In genomic region chr10:114855776-114856543, GRCh38 we compare ENCODE assay signal across 12 cellular contexts. TPM values are rescaled to one million over a fixed set of nuclear protein-coding genes. Genes with fewer than 3 reads are reported as not detected.
DNase-seq lines count a peak whose midpoint lies in the region; ATAC-seq and TF ChIP-seq lines count a peak whose summit lies in the region.
"Had no signal": no experiment of that assay in that cellular context is flagged by ENCODE, and none has a peak within 500 bp of the region (broad histone marks: within the 10 kb centered on the region; RNA-seq: fewer than 3 reads in every experiment).

No MANE protein-coding gene starts in this region.

- H3K4me1 ChIP-seq in heart right ventricle (peaks cover 0 to 20% (median 8%) of the 10 kb centered on the region in 9 donors), aorta (ENCODE audit: control insufficient read depth in 1 of 2, insufficient read depth in 2 of 2, low read length in 2 of 2) (no peaks in the 10 kb centered on the region)

- no peak for DNase-seq in heart right ventricle
- DNase-seq in cardiac septum (ENCODE audit: low spot score), result no peak
- no peak for DNase-seq in activated CD8-positive, alpha-beta T cell treated with anti-CD3 and anti-CD28 coated beads, Interleukin-2, amount 10 ng/mL, durations not matched to agents 7 days and 5 days
- DNase-seq in fibroblast of villous mesenchyme (ENCODE audit: low read depth), result peak; percentile 17
- DNase-seq in aorta, result no peak
- DNase-seq in LoVo (ENCODE audit: low spot score), result no peak
- DNase-seq in inferior parietal cortex (ENCODE audit: extremely low spot score), result no peak
- DNase-seq in HK-2 (ENCODE audit: unreplicated experiment), result no peak
- DNase-seq: Karpas-422; NCI-H82; stimulated activated naive CD8-positive, alpha-beta T cell treated with anti-CD3 and anti-CD28 coated beads, Interleukin-15, amount 100 ng/mL, for 72 hours had no signal

- 66 to 75% methylated on average over 7 of the region's 7 CpGs for WGBS in heart right ventricle, 2 donors
- 49 to 50% methylated on average over 7 of the region's 7 CpGs for WGBS in aorta, 2 donors

- no peak for TF ChIP-seq CTCF in heart right ventricle (IDR thresholded peaks at IDR 0.05)
- no peak for TF ChIP-seq CTCF in fibroblast of villous mesenchyme (IDR thresholded peaks at IDR 0.05; ENCODE audit: insufficient read depth, low read depth, low read length)

- no peaks in the 10 kb centered on the region for H3K27me3 Mint-ChIP-seq in activated CD8-positive, alpha-beta T cell treated with anti-CD3 and anti-CD28 coated beads, Interleukin-2, amount 10 ng/mL, durations not matched to agents 7 days and 5 days (ENCODE audit: low read depth)
- H3K27me3 Mint-ChIP-seq: stimulated activated naive CD8-positive, alpha-beta T cell treated with anti-CD3 and anti-CD28 coated beads, Interleukin-15, amount 100 ng/mL, for 72 hours had no signal

- peaks cover 42% of the 10 kb centered on the region for H3K36me3 Mint-ChIP-seq in activated CD8-positive, alpha-beta T cell treated with anti-CD3 and anti-CD28 coated beads, Interleukin-2, amount 10 ng/mL, durations not matched to agents 7 days and 5 days (ENCODE audit: low read depth)

- H3K27ac ChIP-seq in heart right ventricle (peak overlapping the region in 6 of 10 donors; percentile 24 to 57 (median 44)), aorta (ENCODE audit: low read depth in 1 of 2, low read length in 2 of 2) (peak overlapping the region; percentile 11 to 59)

- H3K9me3 Mint-ChIP-seq in activated CD8-positive, alpha-beta T cell treated with anti-CD3 and anti-CD28 coated beads, Interleukin-2, amount 10 ng/mL, durations not matched to agents 7 days and 5 days (ENCODE audit: insufficient read depth), result no peaks in the 10 kb centered on the region
- H3K9me3 Mint-ChIP-seq: stimulated activated naive CD8-positive, alpha-beta T cell treated with anti-CD3 and anti-CD28 coated beads, Interleukin-15, amount 100 ng/mL, for 72 hours had no signal

- ATAC-seq in heart right ventricle (peak in 4 of 8 donors; percentile 48 to 74 (median 54)), aorta (ENCODE audit: low FRiP score) (no peak)
- peak; percentile 51 for ATAC-seq in activated CD8-positive, alpha-beta T cell treated with anti-CD3 and anti-CD28 coated beads, Interleukin-2, amount 10 ng/mL, durations not matched to agents 7 days and 5 days

- H3K4me3 ChIP-seq in heart right ventricle (no peak overlapping the region), fibroblast of villous mesenchyme (ENCODE audit: low read depth, low read length) (no peak overlapping the region), aorta (ENCODE audit: low read length in 2 of 2) (no peak overlapping the region)
- H3K4me3 ChIP-seq: lung had no signal

- no peaks in the 10 kb centered on the region for H3K27me3 ChIP-seq in heart right ventricle
- no peaks in the 10 kb centered on the region for H3K27me3 ChIP-seq in aorta (ENCODE audit: control insufficient read depth in 1 of 2, insufficient read depth in 2 of 2, low read length in 1 of 2)

- H3K36me3 ChIP-seq in heart right ventricle (peaks cover 0 to 100% (median 37%) of the 10 kb centered on the region in 9 donors), aorta (ENCODE audit: control insufficient read depth in 1 of 2, insufficient read depth in 2 of 2, low read length in 1 of 2) (peaks cover 0 to 4% of the 10 kb centered on the region in 2 donors)

- no peak overlapping the region for H3K4me3 Mint-ChIP-seq in activated CD8-positive, alpha-beta T cell treated with anti-CD3 and anti-CD28 coated beads, Interleukin-2, amount 10 ng/mL, durations not matched to agents 7 days and 5 days

- CTCF ChIA-PET in activated CD8-positive, alpha-beta T cell treated with anti-CD3 and anti-CD28 coated beads, Interleukin-2, amount 10 ng/mL, durations not matched to agents 7 days and 5 days (lab: Charles Lee), result interaction anchor here (1.1 to 2.0 kb wide), 6 partner anchors 23 to 307 kb away, joined by 3 to 8 read pairs (median 4); no protein-coding TSS in a partner anchor

- POLR2A ChIA-PET in activated CD8-positive, alpha-beta T cell treated with anti-CD3 and anti-CD28 coated beads, Interleukin-2, amount 10 ng/mL, durations not matched to agents 7 days and 5 days (lab: Charles Lee), result interaction anchor here (0.6 to 0.9 kb wide), 2 partner anchors 40 to 356 kb away, joined by 3 read pairs; no protein-coding TSS in a partner anchor

- intact Hi-C loops in heart right ventricle (cut with DNase I) (no loop called here), cardiac septum (cut with DNase I) (no loop called here), aorta (cut with DNase I) (no loop called here)

- peaks cover 4% of the 10 kb centered on the region for H3K4me1 Mint-ChIP-seq in activated CD8-positive, alpha-beta T cell treated with anti-CD3 and anti-CD28 coated beads, Interleukin-2, amount 10 ng/mL, durations not matched to agents 7 days and 5 days (ENCODE audit: low read depth)

- H3K9me3 ChIP-seq in heart right ventricle (no peaks in the 10 kb centered on the region), aorta (ENCODE audit: control insufficient read depth, low read length) (no peaks in the 10 kb centered on the region)

- H3K27ac Mint-ChIP-seq in activated CD8-positive, alpha-beta T cell treated with anti-CD3 and anti-CD28 coated beads, Interleukin-2, amount 10 ng/mL, durations not matched to agents 7 days and 5 days, result no peak overlapping the region

RNA-seq across cellular contexts. Expression of gene FHIP2A, which starts 34.4 kb away (rescaled TPM):
- total RNA-seq in heart right ventricle (10 to 100 TPM; 19.1 to 36.6 (median 27.7) TPM), cardiac septum (26.5 TPM), fibroblast of villous mesenchyme (35.1 and 38.0 TPM in 2 replicates), aorta (10 to 100 TPM; 33.1 to 48.4 TPM)
- polyA plus RNA-seq in heart right ventricle (1 to 10 TPM; 4.8 to 8.7 TPM), aorta (10 to 100 TPM in 1 of 2 donors, 1 to 10 TPM in 1; 4.8 to 15.2 TPM)
- total RNA-seq in activated CD8-positive, alpha-beta T cell treated with anti-CD3 and anti-CD28 coated beads, Interleukin-2, amount 10 ng/mL, durations not matched to agents 7 days and 5 days, result 10 to 100 TPM; 15.2 to 17.6 TPM
